ENCODE assay signal across 8 cellular contexts in genomic region chr1:58652351-58653184, GRCh38. TPM values are rescaled to one million over a fixed set of nuclear protein-coding genes. Genes with fewer than 3 reads are reported as not detected.
A peak's percentile ranks its signal among the peaks of the same experiment; 100 is the strongest.
DNase-seq lines count a peak whose midpoint lies in the region; ATAC-seq, FAIRE-seq and TF ChIP-seq lines count a peak whose summit lies in the region.

No MANE protein-coding gene starts in this region.

- H3K27ac Mint-ChIP-seq in Caco-2 (ENCODE audit: unreplicated experiment): no peak overlapping the region
- H3K27ac Mint-ChIP-seq in activated CD4-positive, alpha-beta T cell treated with anti-CD3 and anti-CD28 coated beads, Interleukin-2, amount 10 ng/mL, durations not matched to agents 24 days and 14 days: no peak overlapping the region
- peak overlapping the region; percentile 4 for H3K27ac Mint-ChIP-seq in mesothelial cell of epicardium

- ATAC-seq in GM19397 (IDR thresholded peaks at IDR 0.05; ENCODE audit: unreplicated experiment) (peak; percentile 76), HG03520 (IDR thresholded peaks at IDR 0.05; ENCODE audit: unreplicated experiment) (peak; percentile 82)

- H3K23ac ChIP-seq in H1 (ENCODE audit: insufficient read length): no peak overlapping the region

- H3K36me3 Mint-ChIP-seq in Caco-2 (ENCODE audit: insufficient read depth, unreplicated experiment) (peaks cover 16% of the 10 kb centered on the region), mesothelial cell of epicardium (no peaks in the 10 kb centered on the region)
- H3K36me3 Mint-ChIP-seq in activated CD4-positive, alpha-beta T cell treated with anti-CD3 and anti-CD28 coated beads, Interleukin-2, amount 10 ng/mL, durations not matched to agents 24 days and 14 days (ENCODE audit: low read depth): peaks cover 21% of the 10 kb centered on the region

- no peak overlapping the region for H2BK20ac ChIP-seq in H1 (ENCODE audit: low read length)

- TF ChIP-seq EP300 in H1 (IDR thresholded peaks at IDR 0.05; ENCODE audit: borderline replicate concordance in 1 of 2, low read depth in 2 of 2, low read length in 2 of 2): no peak

- no peak overlapping the region for H3K56ac ChIP-seq in H1 (replicated peaks; ENCODE audit: insufficient read length, low read depth, low read length)

- no peak overlapping the region for H2BK5ac ChIP-seq in H1 (ENCODE audit: low read depth, low read length)

- no peak overlapping the region for H4K8ac ChIP-seq in H1 (ENCODE audit: extremely low read depth, insufficient read depth, low read length)

- H3K4me2 ChIP-seq in H1 (ENCODE audit: insufficient read depth in 1 of 2, low read depth in 2 of 2, low read length in 2 of 2): no peak overlapping the region

- H3K27me3 ChIP-seq in Caco-2 (replicated peaks; ENCODE audit: control insufficient read depth, insufficient read depth, low read length): no peaks in the 10 kb centered on the region
- H3K27me3 ChIP-seq in H1 (replicated peaks in 1 of 4; ENCODE audit: control insufficient read depth in 3 of 4, extremely low read depth in 1 of 4, insufficient read depth in 3 of 4, low read length in 3 of 4): peaks cover 0 to 1% (median 0%) of the 10 kb centered on the region in 4 experiments; a peak in 1 of 7 replicates

- H4K5ac ChIP-seq in H1 (ENCODE audit: insufficient read length, low read depth, low read length): no peak overlapping the region

- H3K4me1 Mint-ChIP-seq in Caco-2 (ENCODE audit: low read depth, unreplicated experiment) (no peaks in the 10 kb centered on the region), mesothelial cell of epicardium (peaks cover 35% of the 10 kb centered on the region)
- H3K4me1 Mint-ChIP-seq in activated CD4-positive, alpha-beta T cell treated with anti-CD3 and anti-CD28 coated beads, Interleukin-2, amount 10 ng/mL, durations not matched to agents 24 days and 14 days: peaks cover 13% of the 10 kb centered on the region

- no peak overlapping the region for H4K91ac ChIP-seq in H1 (replicated peaks; ENCODE audit: insufficient read length, low read length)

- H3K9me3 Mint-ChIP-seq in Caco-2 (ENCODE audit: unreplicated experiment): no peaks in the 10 kb centered on the region
- no peaks in the 10 kb centered on the region for H3K9me3 Mint-ChIP-seq in activated CD4-positive, alpha-beta T cell treated with anti-CD3 and anti-CD28 coated beads, Interleukin-2, amount 10 ng/mL, durations not matched to agents 24 days and 14 days
- H3K9me3 Mint-ChIP-seq in mesothelial cell of epicardium: no peaks in the 10 kb centered on the region

- H3K9ac ChIP-seq in H1 (replicated peaks in 1 of 4; ENCODE audit: extremely low read depth in 1 of 4, low read depth in 3 of 4, low read length in 3 of 4): no peak overlapping the region

- H3K9me3 ChIP-seq in Caco-2 (no peaks in the 10 kb centered on the region), H1 (ENCODE audit: insufficient read depth in 2 of 2, low read depth in 1 of 2, low read length in 1 of 2) (no peaks in the 10 kb centered on the region)

- no peak overlapping the region for H2BK120ac ChIP-seq in H1 (replicated peaks; ENCODE audit: low read depth, low read length)

- no peak overlapping the region for H3K4me3 ChIP-seq in Caco-2 (ENCODE audit: low read depth, low read length)
- H3K4me3 ChIP-seq in H1 (ENCODE audit: extremely low read depth in 1 of 4, insufficient read depth in 2 of 4, low read depth in 3 of 4, low read length in 4 of 4): no peak overlapping the region

- intact Hi-C loops in Caco-2 (cut with micrococcal nuclease; ENCODE audit: unreplicated experiment): loop anchor here (1.0 to 2.0 kb wide), 4 partner anchors 32 to 137 kb away; partner anchors contain the start of gene OMA1
- intact Hi-C loops in activated CD4-positive, alpha-beta T cell treated with anti-CD3 and anti-CD28 coated beads, Interleukin-2, amount 10 ng/mL, durations not matched to agents 24 days and 14 days (cut with micrococcal nuclease): loop anchor here (1.0 to 5.0 kb wide), 4 partner anchors 75 to 1106 kb away; partner anchors contain the start of genes OMA1 and TACSTD2

- H2AK5ac ChIP-seq in H1 (ENCODE audit: low read depth, low read length): no peak overlapping the region

- CTCF ChIA-PET in Caco-2 (lab: Charles Lee) (interaction anchor here (0.6 to 1.1 kb wide), 6 partner anchors 76 to 1107 kb away, joined by 3 to 10 read pairs (median 3); partner anchors contain the start of gene OMA1), H1 (lab: Charles Lee; ENCODE audit: partially characterized antibody) (interaction anchor here (0.6 to 4.7 kb wide), 41 partner anchors 8 to 1546 kb away, joined by 3 to 39 read pairs (median 4); partner anchors contain the start of gene OMA1)

- 70% methylated on average over 8 of the region's 8 CpGs; no CpG with 5 or more reads in 1 of the 2 experiments for WGBS in H1 (ENCODE audit: extremely low coverage in 1 of 2, insufficient coverage in 1 of 2, insufficient read length in 1 of 2, insufficient replicate concordance in 2 of 2, low coverage in 1 of 2, low lambda C conversion rate in 2 of 2, missing lambda C conversion rate in 1 of 2), 2 experiments

- H3K27me3 Mint-ChIP-seq in Caco-2 (ENCODE audit: insufficient read depth, unreplicated experiment) (no peaks in the 10 kb centered on the region), mesothelial cell of epicardium (ENCODE audit: low read depth) (no peaks in the 10 kb centered on the region)
- H3K27me3 Mint-ChIP-seq in activated CD4-positive, alpha-beta T cell treated with anti-CD3 and anti-CD28 coated beads, Interleukin-2, amount 10 ng/mL, durations not matched to agents 24 days and 14 days: no peaks in the 10 kb centered on the region

- no TSS peak for BruUV-seq in Caco-2 (replicated peaks; lab: Mats Ljungman, UMichigan)

- peak; percentile 48 to 62 for TF ChIP-seq CTCF in Caco-2 (IDR thresholded peaks at IDR 0.05; ENCODE audit: insufficient read depth in 1 of 2, low read depth in 1 of 2, low read length in 1 of 2, severe bottlenecking in 1 of 2, unreplicated experiment in 1 of 2)
- peak; percentile 31 to 88 (median 73) for TF ChIP-seq CTCF in H1 (IDR thresholded peaks at IDR 0.05; ENCODE audit: control extremely low read depth in 1 of 3, insufficient read depth in 1 of 3, low read depth in 1 of 3, low read length in 3 of 3)
- TF ChIP-seq CTCF in mesothelial cell of epicardium (IDR thresholded peaks at IDR 0.05; ENCODE audit: unreplicated experiment): peak; percentile 79

- no peaks in the 10 kb centered on the region for H3K23me2 ChIP-seq in H1 (ENCODE audit: low read depth, low read length)

- DNase-seq in Caco-2 (peak; percentile 37 to 65), NCI-H526 (lab: John Stamatoyannopoulos, UW) (peak; percentile 64 to 82), H1 (ENCODE audit: low read depth in 1 of 2, low spot score in 2 of 2) (no peak), mesothelial cell of epicardium (ENCODE audit: low spot score in 2 of 2, unreplicated experiment in 2 of 2) (peak in 1 of 2 experiments; percentile 52)
- DNase-seq in activated CD4-positive, alpha-beta T cell treated with anti-CD3 and anti-CD28 coated beads, Interleukin-2, amount 10 ng/mL, durations not matched to agents 24 days and 14 days: peak; percentile 88
- DNase-seq in stimulated activated CD8-positive, alpha-beta memory T cell treated with anti-CD3 and anti-CD28 coated beads, Interleukin-7, amount 100 ng/mL, for 24 hours (ENCODE audit: low read depth): peak; percentile 12

- H3K4me1 ChIP-seq in Caco-2 (0 out of 2 replicates have a peak, but pooled peaks cover 5% of the 10 kb centered on the region), H1 (replicated peaks in 1 of 4; ENCODE audit: control insufficient read depth in 3 of 4, insufficient read depth in 4 of 4, low read length in 3 of 4) (0 out of 7 replicates have a peak, but pooled peaks cover 0 to 3% (median 0%) of the 10 kb centered on the region in 4 experiments)

- H2AFZ ChIP-seq in H1 (ENCODE audit: low read length): no peak overlapping the region

- H3K4me3 Mint-ChIP-seq in Caco-2 (ENCODE audit: unreplicated experiment) (no peak overlapping the region), mesothelial cell of epicardium (no peak overlapping the region)
- H3K4me3 Mint-ChIP-seq in activated CD4-positive, alpha-beta T cell treated with anti-CD3 and anti-CD28 coated beads, Interleukin-2, amount 10 ng/mL, durations not matched to agents 24 days and 14 days: no peak overlapping the region

- FAIRE-seq in H1 (lab: Jason Lieb, UNC): peak; percentile 97

- peak; percentile 91 to 95 for TF ChIP-seq RAD21 in H1 (IDR thresholded peaks at IDR 0.05 in 1 of 2, conservative IDR thresholded peaks at IDR 0.05 in 1 of 2; ENCODE audit: low read depth in 2 of 2, low read length in 2 of 2)

- H3K4ac ChIP-seq in H1 (replicated peaks; ENCODE audit: insufficient read length, low read depth, low read length): no peak overlapping the region

- no peaks in the 10 kb centered on the region; the same call in 1 of the 2 replicates for H3K36me3 ChIP-seq in Caco-2 (ENCODE audit: control insufficient read depth, insufficient read depth, low read length)
- peaks cover 2 to 15% (median 11%) of the 10 kb centered on the region in 4 experiments; a peak in 7 of 8 replicates for H3K36me3 ChIP-seq in H1 (ENCODE audit: control insufficient read depth in 2 of 4, insufficient read depth in 4 of 4, low read length in 3 of 4)

- no peak overlapping the region for H3K14ac ChIP-seq in H1 (ENCODE audit: insufficient read length)

- POLR2A ChIA-PET in Caco-2 (lab: Charles Lee) (no interaction called here), H1 (lab: Charles Lee; ENCODE audit: partially characterized antibody) (interaction anchor here (0.8 to 2.2 kb wide), 5 partner anchors 10 to 137 kb away, joined by 3 to 6 read pairs (median 3); no protein-coding TSS in a partner anchor)

- H3K18ac ChIP-seq in H1 (ENCODE audit: extremely low read depth, low read length): no peak overlapping the region

- no peak overlapping the region for H2BK12ac ChIP-seq in H1 (ENCODE audit: low read depth, low read length)

- no peaks in the 10 kb centered on the region for H4K20me1 ChIP-seq in H1 (replicated peaks in 1 of 2; ENCODE audit: control insufficient read depth in 1 of 2, insufficient read depth in 2 of 2, low read length in 2 of 2)

- H3K79me1 ChIP-seq in H1 (ENCODE audit: low read depth, low read length): no peaks in the 10 kb centered on the region

- no peak overlapping the region for H3K27ac ChIP-seq in H1 (ENCODE audit: low read depth, low read length)

- no peak overlapping the region for H2BK15ac ChIP-seq in H1 (ENCODE audit: low read length)

- no peaks in the 10 kb centered on the region for H3K79me2 ChIP-seq in H1 (ENCODE audit: control insufficient read depth in 1 of 2, insufficient read depth in 2 of 2, low read length in 2 of 2)

- TF ChIP-seq POLR2A in H1 (IDR thresholded peaks at IDR 0.05; ENCODE audit: control extremely low read depth in 1 of 2, low read depth in 2 of 2, low read length in 2 of 2): no peak

RNA-seq across cellular contexts. Expression of gene MYSM1, which starts 47.3 kb away (rescaled TPM):
- total RNA-seq in Caco-2 (2022): 35.1 TPM in 2 replicates
- 42.4 and 43.9 TPM in 2 replicates for total RNA-seq in activated CD4-positive, alpha-beta T cell treated with anti-CD3 and anti-CD28 coated beads, Interleukin-2, amount 10 ng/mL, durations not matched to agents 24 days and 14 days
- total RNA-seq in H1 (2021; fragmentation: NEBNext Ultra II Directional; extraction: Animal tissue kit (Norgen Biotek cat#: 25700)): 71.1 and 88.1 TPM in 2 replicates
- 12.8 and 20.0 TPM in 2 replicates for polyA plus RNA-seq in H1 (2011; rRNA removed)
- polyA plus RNA-seq in H1 (2011; cell fraction: cytosol; rRNA removed): 23.6 TPM
- polyA plus RNA-seq in H1 (2011; cell fraction: nucleus; rRNA removed): 22.7 TPM
- polyA plus RNA-seq in H1 (2012, experiment 1 of 2): 11.7 to 35.8 TPM (median 13.5 TPM) in 4 replicates
- 3.1 TPM for polyA plus RNA-seq in H1 (2012, experiment 2 of 2)
- 44.6 TPM for polyA plus RNA-seq in H1 (2013, experiment 1 of 2)
- polyA plus RNA-seq in H1 (2013, experiment 2 of 2): 39.0 TPM
- 38.6 and 46.2 TPM in 2 replicates for polyA minus RNA-seq in H1 (2011; rRNA and poly(A)+ RNA removed)
- polyA minus RNA-seq in H1 (2011; cell fraction: cytosol; rRNA and poly(A)+ RNA removed): 20.3 TPM
- 106 TPM for polyA minus RNA-seq in H1 (2011; cell fraction: nucleus; rRNA and poly(A)+ RNA removed)
- total RNA-seq in mesothelial cell of epicardium: 66.5 to 74.2 TPM (median 69.5 TPM) in 3 replicates

Comparison
In these comparisons a context has a peak if more than half of its experiments do, and no peak if none do; other contexts are left out.
1. DNase-seq: peak in Caco-2 (2 of 2), NCI-H526 (2 of 2), activated CD4-positive, alpha-beta T cell treated with anti-CD3 and anti-CD28 coated beads, Interleukin-2, amount 10 ng/mL, durations not matched to agents 24 days and 14 days (single experiment) and stimulated activated CD8-positive, alpha-beta memory T cell treated with anti-CD3 and anti-CD28 coated beads, Interleukin-7, amount 100 ng/mL, for 24 hours (single experiment); none in H1 (0 of 2).
2. Peak in every context shown above with its lines, with median percentiles within 50 percentile points of each other: CTCF ChIP-seq.